ENCODE assay signal across 14 cellular contexts in the genomic region with DNA sequence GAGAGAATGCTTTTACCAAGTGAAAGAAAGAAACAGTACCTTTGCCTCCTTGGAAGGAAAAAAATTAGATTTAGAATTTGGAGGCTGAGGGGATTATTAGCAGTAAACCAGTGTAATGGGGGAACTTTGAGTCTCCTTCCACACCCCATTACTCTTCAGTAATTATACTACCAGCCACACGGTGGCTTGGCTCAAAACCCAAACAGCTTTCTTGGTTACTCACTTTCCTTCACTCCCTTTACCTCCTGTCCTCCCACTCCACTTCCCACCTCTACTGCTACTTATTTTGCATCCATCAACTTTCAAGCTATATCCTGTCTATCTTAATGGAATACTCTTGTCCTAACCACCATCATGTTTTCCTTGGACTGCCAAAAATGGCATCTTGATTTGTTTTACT.
DNase-seq lines count a peak whose midpoint lies in the region; ATAC-seq and TF ChIP-seq lines count a peak whose summit lies in the region.
"Had no signal": no experiment of that assay in that cellular context is flagged by ENCODE, and none has a peak within 500 bp of the region (broad histone marks: within the 10 kb centered on the region; RNA-seq: fewer than 3 reads in every experiment).

No MANE protein-coding gene starts in this region.

- no peak overlapping the region for H3K27ac ChIP-seq in neural progenitor cell
- H3K27ac ChIP-seq in vagina = no peak overlapping the region
- H3K27ac ChIP-seq: SJCRH30 had no signal

- H3K9me3 Mint-ChIP-seq in neural progenitor cell = no peaks in the 10 kb centered on the region

- intact Hi-C loops in vagina (cut with DNase I) = no loop called here

- H3K4me3 ChIP-seq in neural progenitor cell (no peak overlapping the region), vagina (no peak overlapping the region)
- H3K4me3 ChIP-seq: SJCRH30 had no signal

- H3K79me2 ChIP-seq in neural progenitor cell (ENCODE audit: low read depth) = no peaks in the 10 kb centered on the region

- H3K4me2 ChIP-seq in neural progenitor cell = no peak overlapping the region

- TF ChIP-seq CTCF in neural progenitor cell (IDR thresholded peaks at IDR 0.05) = peak; percentile 20
- no peak for TF ChIP-seq CTCF in vagina (IDR thresholded peaks at IDR 0.05)

- H3K27me3 ChIP-seq in neural progenitor cell (no peaks in the 10 kb centered on the region), vagina (no peaks in the 10 kb centered on the region)
- H3K27me3 ChIP-seq: SJCRH30 had no signal

- peak overlapping the region; percentile 19 for H2AFZ ChIP-seq in neural progenitor cell (replicated peaks)

- no peak for TF ChIP-seq POLR2A in vagina (IDR thresholded peaks at IDR 0.05)

- H3K36me3 ChIP-seq in neural progenitor cell (no peaks in the 10 kb centered on the region), vagina (no peaks in the 10 kb centered on the region)
- H3K36me3 ChIP-seq: SJCRH30 had no signal

- DNase-seq in amniotic epithelial cell (ENCODE audit: low read depth) (peak; percentile 66), neural progenitor cell (ENCODE audit: low spot score) (peak; percentile 15), vagina (ENCODE audit: extremely low spot score in 2 of 2) (no peak)
- DNase-seq: C1 segment of cervical spinal cord; erythroblast; naive thymus-derived CD8-positive, alpha-beta T cell; NCI-H2081 treated with DMSO at 0.1 percent for 48 hours; NK-92 treated with Interleukin-12 subunit alpha and Interleukin-12 subunit beta, amount 100 ng/mL, for 24 hours; SJCRH30 had no signal

- no peaks in the 10 kb centered on the region for H3K36me3 Mint-ChIP-seq in neural progenitor cell
- H3K36me3 Mint-ChIP-seq: naive thymus-derived CD8-positive, alpha-beta T cell had no signal

- H3K4me3 Mint-ChIP-seq in neural progenitor cell = no peak overlapping the region
- H3K4me3 Mint-ChIP-seq: naive thymus-derived CD8-positive, alpha-beta T cell had no signal

- H4K20me1 ChIP-seq in neural progenitor cell (ENCODE audit: low read depth) = no peaks in the 10 kb centered on the region

- no peaks in the 10 kb centered on the region for H3K27me3 Mint-ChIP-seq in neural progenitor cell (ENCODE audit: insufficient read depth, low read depth)
- H3K27me3 Mint-ChIP-seq: naive thymus-derived CD8-positive, alpha-beta T cell had no signal

- H3K27ac Mint-ChIP-seq in neural progenitor cell = no peak overlapping the region
- H3K27ac Mint-ChIP-seq: naive thymus-derived CD8-positive, alpha-beta T cell had no signal

- peak; percentile 87 for ATAC-seq in GM18868 (IDR thresholded peaks at IDR 0.05; ENCODE audit: unreplicated experiment)
- peak; percentile 46 for ATAC-seq in HG03432 (IDR thresholded peaks at IDR 0.05; ENCODE audit: unreplicated experiment)
- ATAC-seq in GM21381 (IDR thresholded peaks at IDR 0.05; ENCODE audit: unreplicated experiment) = no peak
- no peak for ATAC-seq in GM19395 (IDR thresholded peaks at IDR 0.05; ENCODE audit: unreplicated experiment)
- no peak for ATAC-seq in HG03045 (IDR thresholded peaks at IDR 0.05; ENCODE audit: unreplicated experiment)
- ATAC-seq: naive thymus-derived CD8-positive, alpha-beta T cell had no signal

- no peaks in the 10 kb centered on the region for H3K4me1 Mint-ChIP-seq in neural progenitor cell
- H3K4me1 Mint-ChIP-seq: naive thymus-derived CD8-positive, alpha-beta T cell had no signal

- H3K9me3 ChIP-seq in neural progenitor cell (ENCODE audit: low read depth) (no peaks in the 10 kb centered on the region), vagina (no peaks in the 10 kb centered on the region)
- H3K9me3 ChIP-seq: SJCRH30 had no signal

- H3F3A ChIP-seq in neural progenitor cell (ENCODE audit: low read depth) = no peaks in the 10 kb centered on the region

- H3K9ac ChIP-seq in neural progenitor cell = no peak overlapping the region

- H3K4me1 ChIP-seq in neural progenitor cell = no peaks in the 10 kb centered on the region
- H3K4me1 ChIP-seq in vagina = no peaks in the 10 kb centered on the region
- H3K4me1 ChIP-seq: SJCRH30 had no signal

Comparison
In these comparisons a context has a peak if more than half of its experiments do, and no peak if none do; other contexts are left out.
1. ATAC-seq: peak in GM18868 (single experiment) and HG03432 (single experiment); none in GM21381 (single experiment), GM19395 (single experiment) and HG03045 (single experiment).
2. DNase-seq: peak in amniotic epithelial cell (single experiment) and neural progenitor cell (single experiment); none in vagina (0 of 2).